ENCODE assay signal across 30 cellular contexts in the genomic region with DNA sequence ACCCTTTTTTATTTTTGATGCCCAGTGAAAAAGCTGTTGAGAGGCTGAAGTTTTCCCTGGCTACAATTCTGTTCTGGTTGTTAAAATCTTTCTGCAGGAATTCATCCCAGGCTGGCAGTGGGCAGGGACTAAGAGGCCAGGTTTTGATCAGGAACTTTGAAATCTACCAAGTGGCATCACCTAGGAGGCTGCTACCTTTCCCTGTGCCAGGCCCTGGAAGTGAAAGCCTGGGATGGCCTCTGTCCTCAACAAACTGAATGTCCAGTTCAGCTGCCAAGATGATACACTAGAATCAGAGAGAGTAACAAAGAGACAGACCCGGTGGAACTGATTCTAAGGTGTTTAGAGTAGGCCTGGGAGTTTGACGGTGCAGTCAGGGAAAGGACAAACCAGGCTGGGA. TPM values are rescaled to one million over a fixed set of nuclear protein-coding genes. Genes with fewer than 3 reads are reported as not detected.
"Had no signal": no experiment of that assay in that cellular context is flagged by ENCODE, and none has a peak within 500 bp of the region (broad histone marks: within the 10 kb centered on the region; RNA-seq: fewer than 3 reads in every experiment).

No MANE protein-coding gene starts in this region.

- FAIRE-seq: frontal cortex had no signal

- H3K4me3 ChIP-seq: coronary artery, heart right ventricle, prostate gland, stomach, thoracic aorta, uterus had no signal

- DNase-seq: caudate nucleus; effector CD8-positive, alpha-beta T cell; heart right ventricle; islet precursor cell; left ventricle myocardium superior; mammary epithelial cell; natural killer cell; nucleus accumbens; stimulated activated CD4-positive, alpha-beta T cell treated with anti-CD3 and anti-CD28 coated beads, Interleukin-2, amount 100 ng/mL, for 24 hours; stimulated activated CD4-positive, alpha-beta T cell treated with anti-CD3 and anti-CD28 coated beads, Interleukin-4, amount 100 ng/mL, for 4 hours; stimulated activated naive CD4-positive, alpha-beta T cell; substantia nigra; uterus had no signal

- H3K27ac Mint-ChIP-seq: natural killer cell had no signal

- H3K36me3 Mint-ChIP-seq: natural killer cell, type B pancreatic cell had no signal

- H3K4me1 ChIP-seq: parathyroid adenoma, prostate gland, stomach, uterus had no signal

- H3K4me1 Mint-ChIP-seq: natural killer cell had no signal

- H3K79me2 ChIP-seq: parathyroid adenoma had no signal

- H3K9ac ChIP-seq: parathyroid adenoma had no signal

- H3K9me3 Mint-ChIP-seq: natural killer cell, neural crest cell, type B pancreatic cell had no signal

- H3K4me3 Mint-ChIP-seq: natural killer cell, neural crest cell, type B pancreatic cell had no signal

- H3K27ac ChIP-seq: coronary artery, heart right ventricle, parathyroid adenoma, prostate gland, stomach, thoracic aorta, uterus had no signal

- H3K36me3 ChIP-seq: heart right ventricle, prostate gland, stomach, thoracic aorta, uterus had no signal

- H3K27me3 ChIP-seq: heart right ventricle, stomach, uterus had no signal

- H2AFZ ChIP-seq: parathyroid adenoma had no signal

- ATAC-seq: heart right ventricle, left ventricle myocardium superior, natural killer cell, sciatic nerve had no signal

- H3K9me3 ChIP-seq: heart right ventricle, prostate gland, stomach, thoracic aorta, uterus had no signal

RNA-seq across cellular contexts. Expression of a gene that starts 0.6 kb away (rescaled TPM):
- total RNA-seq: cerebellum, dermis microvascular lymphatic vessel endothelial cell, fibroblast of lung, frontal cortex, glomerular endothelial cell, heart right ventricle, left ventricle myocardium superior, mesenteric fat pad, mononuclear cell, myocyte, natural killer cell, neural crest cell, sciatic nerve, skeletal muscle tissue, uterus had no signal
- polyA plus RNA-seq: fibroblast of lung, heart right ventricle, mammary epithelial cell had no signal
